In genomic region chr2:27765621-27766286, GRCh38 we compare ENCODE assay signal across 8 cellular contexts. TPM values are rescaled to one million over a fixed set of nuclear protein-coding genes. Genes with fewer than 3 reads are reported as not detected.
DNase-seq lines count a peak whose midpoint lies in the region; ATAC-seq and TF ChIP-seq lines count a peak whose summit lies in the region.

No MANE protein-coding gene starts in this region.

- no peaks in the 10 kb centered on the region for H3K27me3 ChIP-seq in hepatocyte

- no peak for TF ChIP-seq CTCF in hepatocyte (IDR thresholded peaks at IDR 0.05; ENCODE audit: poor library complexity)

- 92% methylated on average over 29 of the region's 29 CpGs for WGBS in hepatocyte (ENCODE audit: low lambda C conversion rate, missing lambda C conversion rate)

- H3K9me2 ChIP-seq in hepatocyte (replicated peaks; ENCODE audit: insufficient read depth): no peaks in the 10 kb centered on the region

- H3K36me3 ChIP-seq in hepatocyte (replicated peaks; ENCODE audit: insufficient read depth, low read depth): no peaks in the 10 kb centered on the region

- H2AFZ ChIP-seq in hepatocyte: no peak overlapping the region

- H3K4me1 ChIP-seq in hepatocyte (ENCODE audit: insufficient read depth): peaks cover 15% of the 10 kb centered on the region

- no peaks in the 10 kb centered on the region for H3K9me3 ChIP-seq in hepatocyte (ENCODE audit: low read depth)

- no peak overlapping the region for H3K4me3 ChIP-seq in hepatocyte

- H4K20me1 ChIP-seq in hepatocyte (ENCODE audit: insufficient read depth, poor library complexity, severe bottlenecking): no peaks in the 10 kb centered on the region

- H3K79me2 ChIP-seq in hepatocyte: no peaks in the 10 kb centered on the region

- DNase-seq in NCI-H226: peak; percentile 24
- DNase-seq in activated naive CD4-positive, alpha-beta T cell (lab: John Stamatoyannopoulos, UW): peak in 3 of 4 experiments; percentile 24 to 53 (median 40)
- no peak for DNase-seq in hepatocyte (ENCODE audit: low spot score)
- DNase-seq in stimulated activated CD4-positive, alpha-beta T cell treated with anti-CD3 and anti-CD28 coated beads, Interleukin-1b, Interleukin-23, amount 100 ng/mL, for 4 hours (ENCODE audit: low read depth in 2 of 2): peak; percentile 51 to 53
- no peak for DNase-seq in NCI-H345 treated with DMSO at 0.1 percent for 48 hours (lab: John Stamatoyannopoulos, UW; ENCODE audit: unreplicated experiment)

- peak overlapping the region; percentile 34 for H3K27ac ChIP-seq in hepatocyte

- H3K4me2 ChIP-seq in hepatocyte: no peak overlapping the region

- no peak for ATAC-seq in GM21367 (IDR thresholded peaks at IDR 0.05; ENCODE audit: unreplicated experiment)
- no peak for ATAC-seq in HG03354 (IDR thresholded peaks at IDR 0.05; ENCODE audit: poor library complexity, severe bottlenecking, unreplicated experiment)
- ATAC-seq in HG03139 (IDR thresholded peaks at IDR 0.05; ENCODE audit: unreplicated experiment): no peak

RNA-seq across cellular contexts. Expression of gene MRPL33, which starts 5.8 kb away (rescaled TPM):
- 148 and 206 TPM in 2 replicates for total RNA-seq in hepatocyte
- polyA plus RNA-seq in hepatocyte: 311 and 315 TPM in 2 replicates

Comparison
In these comparisons a context has a peak if more than half of its experiments do, and no peak if none do; other contexts are left out.
1. DNase-seq: peak in NCI-H226 (single experiment), activated naive CD4-positive, alpha-beta T cell (3 of 4) and stimulated activated CD4-positive, alpha-beta T cell treated with anti-CD3 and anti-CD28 coated beads, Interleukin-1b, Interleukin-23, amount 100 ng/mL, for 4 hours (2 of 2); none in hepatocyte (single experiment) and NCI-H345 treated with DMSO at 0.1 percent for 48 hours (single experiment).